24 cellular contexts compared by ENCODE assay signal in genomic region chr6:140559458-140559857, GRCh38.
"Had no signal": no experiment of that assay in that cellular context is flagged by ENCODE, and none has a peak within 500 bp of the region (broad histone marks: within the 10 kb centered on the region; RNA-seq: fewer than 3 reads in every experiment).

No MANE protein-coding gene starts in this region.

- H3K9ac ChIP-seq: KMS-11 had no signal

- H3K9me3 ChIP-seq: SJCRH30 had no signal

- H3K27ac ChIP-seq: KMS-11, Peyer's patch had no signal

- H3K27me3 ChIP-seq: Peyer's patch, SJCRH30 had no signal

- ATAC-seq: PC-3, Right ventricle myocardium inferior, SK-N-SH treated with all-trans-retinoic acid at 6 μM for 48 hours had no signal

- H3K4me1 ChIP-seq: Peyer's patch had no signal

- DNase-seq: IMR-90; Kasumi-1; MM.1S; NCI-H1092 treated with DMSO at 0.1 percent for 48 hours; NCI-H1436; NCI-H187; NCI-H2029; NCI-H2081 treated with DMSO at 0.1 percent for 48 hours; NCI-H2171; NCI-H226; NCI-H446; NCI-H510A; NCI-H524 treated with DMSO at 0.1 percent for 48 hours; NCI-H69; NCI-H774; NK-92 treated with Interleukin-12 subunit alpha and Interleukin-12 subunit beta, amount 100 ng/mL, for 24 hours; PC-3; Peyer's patch; SHP77 treated with DMSO at 0.1 percent for 48 hours; T-helper 1 cell had no signal

- H3K4me2 ChIP-seq: KMS-11 had no signal

- H3K36me3 ChIP-seq: Peyer's patch, SJCRH30 had no signal

- H3K4me3 ChIP-seq: Peyer's patch, SJCRH30 had no signal
